23 cellular contexts compared by ENCODE assay signal in the genomic region with DNA sequence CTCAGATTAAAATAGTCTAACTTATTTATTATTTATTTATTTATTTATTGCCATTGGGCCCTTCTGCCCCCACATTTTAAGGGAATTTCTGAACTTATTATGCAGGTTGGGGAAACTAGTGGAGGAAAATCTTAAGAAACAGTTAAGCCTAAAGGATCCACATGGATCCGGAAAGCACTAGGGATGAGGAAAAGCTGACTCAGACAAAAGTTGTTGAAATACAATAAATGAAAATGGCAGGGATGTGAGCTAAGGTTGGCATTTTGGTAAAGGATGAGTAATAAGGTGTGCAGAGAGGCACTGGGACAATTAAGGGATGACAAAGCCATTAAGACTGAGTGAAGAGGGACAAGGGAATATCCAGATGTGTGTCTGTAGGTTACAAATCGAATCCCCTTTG.
"Had no signal": no experiment of that assay in that cellular context is flagged by ENCODE, and none has a peak within 500 bp of the region (broad histone marks: within the 10 kb centered on the region; RNA-seq: fewer than 3 reads in every experiment).

No MANE protein-coding gene starts in this region.

- H3K27me3 ChIP-seq: SJSA1 had no signal

- H3K9ac ChIP-seq: KMS-11 had no signal

- H3K27ac ChIP-seq: HL-60, KMS-11, SJSA1, SK-N-MC had no signal

- H3K4me1 ChIP-seq: SJSA1 had no signal

- FAIRE-seq: HTR-8/SVneo, RCC 7860 had no signal

- H3K4me2 ChIP-seq: KMS-11 had no signal

- DNase-seq: Kasumi-1, MM.1S, NCI-H1092 treated with DMSO at 0.1 percent for 48 hours, NCI-H1436, NCI-H187, NCI-H2029, NCI-H2081 treated with DMSO at 0.1 percent for 48 hours, NCI-H2171, NCI-H226, NCI-H446, NCI-H510A, NCI-H524 treated with DMSO at 0.1 percent for 48 hours, NCI-H69, NCI-H774, Right ventricle myocardium superior, RPMI8226, SIG-M5 had no signal

- H3K36me3 ChIP-seq: SJSA1 had no signal

- H3K4me3 ChIP-seq: SJSA1, SK-N-MC had no signal
